Comparison of ENCODE assay signal across 26 cellular contexts in the genomic region with DNA sequence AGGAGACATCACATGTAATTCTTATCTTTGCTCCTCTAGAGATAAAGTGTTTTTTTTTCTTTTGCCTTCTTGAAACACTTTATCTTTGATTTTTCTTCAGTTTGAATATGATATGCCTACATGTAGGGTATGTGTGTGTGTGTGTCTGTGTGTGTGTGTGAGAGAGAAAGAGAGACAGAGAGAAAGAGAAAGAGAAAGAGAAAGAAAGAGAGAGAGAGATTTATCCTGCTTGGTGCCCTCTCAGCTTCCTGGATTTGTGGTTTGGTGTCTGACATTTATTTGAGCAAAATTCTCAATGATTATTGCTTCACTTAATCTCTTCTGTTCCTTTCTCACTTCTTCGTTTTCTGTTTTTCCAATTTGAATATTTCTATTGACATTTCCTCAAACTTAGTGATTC.
DNase-seq lines count a peak whose midpoint lies in the region; ATAC-seq and FAIRE-seq lines count a peak whose summit lies in the region.
"Had no signal": no experiment of that assay in that cellular context is flagged by ENCODE, and none has a peak within 500 bp of the region (broad histone marks: within the 10 kb centered on the region; RNA-seq: fewer than 3 reads in every experiment).

No MANE protein-coding gene starts in this region.

- CTCF ChIA-PET in activated CD8-positive, alpha-beta T cell treated with anti-CD3 and anti-CD28 coated beads, Interleukin-2, amount 10 ng/mL, durations not matched to agents 7 days and 5 days (lab: Charles Lee) = no interaction called here

- H3K27me3 Mint-ChIP-seq in activated T-cell treated with anti-CD3 and anti-CD28 coated beads, Interleukin-2, amount 50 U/mL, for 72 hours (ENCODE audit: low read depth) = no peaks in the 10 kb centered on the region
- no peaks in the 10 kb centered on the region for H3K27me3 Mint-ChIP-seq in activated T-cell treated with anti-CD3 and anti-CD28 coated beads, Interleukin-2, amount 50 U/mL, for 24 hours
- no peaks in the 10 kb centered on the region for H3K27me3 Mint-ChIP-seq in activated CD8-positive, alpha-beta T cell treated with anti-CD3 and anti-CD28 coated beads, Interleukin-2, amount 10 ng/mL, durations not matched to agents 7 days and 5 days (ENCODE audit: low read depth)
- peaks cover 0 to 4% (median 0%) of the 10 kb centered on the region in 5 donors for H3K27me3 Mint-ChIP-seq in naive thymus-derived CD8-positive, alpha-beta T cell

- H3K27ac Mint-ChIP-seq in activated T-cell treated with anti-CD3 and anti-CD28 coated beads, Interleukin-2, amount 50 U/mL, for 72 hours = peak overlapping the region; percentile 70
- no peak overlapping the region for H3K27ac Mint-ChIP-seq in activated T-cell treated with anti-CD3 and anti-CD28 coated beads, Interleukin-2, amount 50 U/mL, for 24 hours
- peak overlapping the region; percentile 85 for H3K27ac Mint-ChIP-seq in activated CD8-positive, alpha-beta T cell treated with anti-CD3 and anti-CD28 coated beads, Interleukin-2, amount 10 ng/mL, durations not matched to agents 7 days and 5 days
- peak overlapping the region in 8 of 10 donors; percentile 20 to 77 (median 67) for H3K27ac Mint-ChIP-seq in naive thymus-derived CD8-positive, alpha-beta T cell
- H3K27ac Mint-ChIP-seq: GM23338, mesothelial cell of epicardium had no signal

- H3K4me3 Mint-ChIP-seq in activated T-cell treated with anti-CD3 and anti-CD28 coated beads, Interleukin-2, amount 50 U/mL, for 72 hours = peak overlapping the region in 1 of 2 donors; percentile 74
- no peak overlapping the region for H3K4me3 Mint-ChIP-seq in activated T-cell treated with anti-CD3 and anti-CD28 coated beads, Interleukin-2, amount 50 U/mL, for 24 hours
- peak overlapping the region; percentile 58 for H3K4me3 Mint-ChIP-seq in activated CD8-positive, alpha-beta T cell treated with anti-CD3 and anti-CD28 coated beads, Interleukin-2, amount 10 ng/mL, durations not matched to agents 7 days and 5 days
- H3K4me3 Mint-ChIP-seq in naive thymus-derived CD8-positive, alpha-beta T cell = peak overlapping the region in 9 of 10 donors; percentile 3 to 70 (median 35)
- H3K4me3 Mint-ChIP-seq: CD14-positive monocyte, GM23338, mesothelial cell of epicardium, neural crest cell had no signal

- no peak overlapping the region for H3K27ac ChIP-seq in substantia nigra (ENCODE audit: low read depth, low read length, poor library complexity, severe bottlenecking)
- H3K27ac ChIP-seq: body of pancreas, coronary artery, left lung, prostate gland, stomach had no signal

- DNase-seq in activated T-cell treated with anti-CD3 and anti-CD28 coated beads, Interleukin-2, amount 50 U/mL, for 72 hours = no peak
- DNase-seq in activated T-cell treated with anti-CD3 and anti-CD28 coated beads, Interleukin-2, amount 50 U/mL, for 24 hours = no peak
- DNase-seq in GM19239 (ENCODE audit: insufficient read length, low spot score) (no peak), substantia nigra (lab: John Stamatoyannopoulos, UW) (no peak)
- DNase-seq in activated CD8-positive, alpha-beta T cell treated with anti-CD3 and anti-CD28 coated beads, Interleukin-2, amount 10 ng/mL, durations not matched to agents 7 days and 5 days = peak; percentile 23
- DNase-seq in naive thymus-derived CD8-positive, alpha-beta T cell = no peak
- no peak for DNase-seq in activated effector memory CD4-positive, alpha-beta T cell treated with anti-CD3 and anti-CD28 coated beads, Interleukin-2, amount 50 U/mL, for 16 hours
- DNase-seq: activated CD8-positive, alpha-beta memory T cell treated with anti-CD3 and anti-CD28 coated beads, Interleukin-2, amount 50 U/mL, for 48 hours; body of pancreas; GF-D8; KBM-7; left lung; NCI-H2029 treated with DMSO at 0.1 percent for 48 hours; NCI-H510A; NK-92 treated with Interleukin-12 subunit alpha and Interleukin-12 subunit beta, amount 100 ng/mL, for 24 hours; SK-N-SH; stimulated activated CD4-positive, alpha-beta T cell treated with anti-CD3 and anti-CD28 coated beads, Interleukin-2, amount 100 ng/mL, for 24 hours; stomach; trophoblast cell had no signal

- POLR2A ChIA-PET in activated CD8-positive, alpha-beta T cell treated with anti-CD3 and anti-CD28 coated beads, Interleukin-2, amount 10 ng/mL, durations not matched to agents 7 days and 5 days (lab: Charles Lee) = no interaction called here
- POLR2A ChIA-PET in naive thymus-derived CD8-positive, alpha-beta T cell (lab: Charles Lee) = no interaction called here

- FAIRE-seq in GM19239 (lab: Jason Lieb, UNC) = peak; percentile 42

- H3K9me3 Mint-ChIP-seq in activated T-cell treated with anti-CD3 and anti-CD28 coated beads, Interleukin-2, amount 50 U/mL, for 72 hours = no peaks in the 10 kb centered on the region
- H3K9me3 Mint-ChIP-seq in activated T-cell treated with anti-CD3 and anti-CD28 coated beads, Interleukin-2, amount 50 U/mL, for 24 hours = peaks cover 4% of the 10 kb centered on the region
- H3K9me3 Mint-ChIP-seq in activated CD8-positive, alpha-beta T cell treated with anti-CD3 and anti-CD28 coated beads, Interleukin-2, amount 10 ng/mL, durations not matched to agents 7 days and 5 days (ENCODE audit: insufficient read depth) = peaks cover 4% of the 10 kb centered on the region
- H3K9me3 Mint-ChIP-seq in naive thymus-derived CD8-positive, alpha-beta T cell = peaks cover 0 to 36% (median 2%) of the 10 kb centered on the region in 9 donors

- ATAC-seq in activated T-cell treated with anti-CD3 and anti-CD28 coated beads, Interleukin-2, amount 50 U/mL, for 72 hours (replicated peaks in 1 of 2) = no peak
- ATAC-seq in activated CD8-positive, alpha-beta T cell treated with anti-CD3 and anti-CD28 coated beads, Interleukin-2, amount 10 ng/mL, durations not matched to agents 7 days and 5 days = peak; percentile 63
- peak in 1 of 2 donors; percentile 22 for ATAC-seq in naive thymus-derived CD8-positive, alpha-beta T cell
- ATAC-seq in HG03095 (IDR thresholded peaks at IDR 0.05; ENCODE audit: unreplicated experiment) = no peak
- ATAC-seq: body of pancreas, GM23338 had no signal

- peaks cover 1 to 3% of the 10 kb centered on the region in 2 donors for H3K36me3 Mint-ChIP-seq in activated T-cell treated with anti-CD3 and anti-CD28 coated beads, Interleukin-2, amount 50 U/mL, for 72 hours (ENCODE audit: insufficient read depth in 2 of 2)
- no peaks in the 10 kb centered on the region for H3K36me3 Mint-ChIP-seq in activated T-cell treated with anti-CD3 and anti-CD28 coated beads, Interleukin-2, amount 50 U/mL, for 24 hours (ENCODE audit: low read depth)
- H3K36me3 Mint-ChIP-seq in activated CD8-positive, alpha-beta T cell treated with anti-CD3 and anti-CD28 coated beads, Interleukin-2, amount 10 ng/mL, durations not matched to agents 7 days and 5 days (ENCODE audit: low read depth) = peaks cover 12% of the 10 kb centered on the region
- H3K36me3 Mint-ChIP-seq in naive thymus-derived CD8-positive, alpha-beta T cell = peaks cover 0 to 27% (median 5%) of the 10 kb centered on the region in 3 donors
- H3K36me3 Mint-ChIP-seq: CD14-positive monocyte, mesothelial cell of epicardium had no signal

- H3K4me1 Mint-ChIP-seq in activated T-cell treated with anti-CD3 and anti-CD28 coated beads, Interleukin-2, amount 50 U/mL, for 72 hours (ENCODE audit: low read depth) = peaks cover 22% of the 10 kb centered on the region
- peaks cover 29% of the 10 kb centered on the region for H3K4me1 Mint-ChIP-seq in activated T-cell treated with anti-CD3 and anti-CD28 coated beads, Interleukin-2, amount 50 U/mL, for 24 hours (ENCODE audit: low read depth)
- peaks cover 36% of the 10 kb centered on the region for H3K4me1 Mint-ChIP-seq in activated CD8-positive, alpha-beta T cell treated with anti-CD3 and anti-CD28 coated beads, Interleukin-2, amount 10 ng/mL, durations not matched to agents 7 days and 5 days (ENCODE audit: low read depth)
- peaks cover 9 to 33% (median 22%) of the 10 kb centered on the region in 4 donors for H3K4me1 Mint-ChIP-seq in naive thymus-derived CD8-positive, alpha-beta T cell
- H3K4me1 Mint-ChIP-seq: mesothelial cell of epicardium, neural crest cell had no signal
